In genomic region chr2:64124168-64124567, GRCh38 we compare ENCODE assay signal across 23 cellular contexts. TPM values are rescaled to one million over a fixed set of nuclear protein-coding genes. Genes with fewer than 3 reads are reported as not detected.
A peak's percentile ranks its signal among the peaks of the same experiment; 100 is the strongest.
DNase-seq lines count a peak whose midpoint lies in the region; ATAC-seq and TF ChIP-seq lines count a peak whose summit lies in the region.
"Had no signal": no experiment of that assay in that cellular context is flagged by ENCODE, and none has a peak within 500 bp of the region (broad histone marks: within the 10 kb centered on the region; RNA-seq: fewer than 3 reads in every experiment).

No MANE protein-coding gene starts in this region.

- H3K4me3 ChIP-seq in SU-DHL-6 (ENCODE audit: insufficient read depth, low read length, poor library complexity, severe bottlenecking) (no peak overlapping the region), testis (no peak overlapping the region)
- H3K4me3 ChIP-seq: A549, Peyer's patch had no signal

- TF ChIP-seq POLR2A in testis (IDR thresholded peaks at IDR 0.05): no peak

- H3K9me2 ChIP-seq in SU-DHL-6 (replicated peaks; ENCODE audit: insufficient read depth, low read length): no peaks in the 10 kb centered on the region

- H3K27ac ChIP-seq in SU-DHL-6 (ENCODE audit: low read depth, low read length) (peak overlapping the region; percentile 66), testis (no peak overlapping the region)
- H3K27ac ChIP-seq: A549 had no signal

- no peaks in the 10 kb centered on the region for H3K9me3 Mint-ChIP-seq in activated naive CD8-positive, alpha-beta T cell (ENCODE audit: low read depth)
- no peaks in the 10 kb centered on the region for H3K9me3 Mint-ChIP-seq in activated naive CD8-positive, alpha-beta T cell treated with anti-CD3 and anti-CD28 coated beads, Interleukin-2, amount 50 U/mL, for 24 hours
- H3K9me3 Mint-ChIP-seq in stimulated activated naive B cell treated with anti-CD40 and anti-IgM and Interleukin-4, amounts not matched to agents 10 μg/mL and 1 μg/mL and 100 μg/mL, for 72 hours: peaks cover 0 to 2% of the 10 kb centered on the region in 2 donors
- H3K9me3 Mint-ChIP-seq: CD14-positive monocyte had no signal

- no peaks in the 10 kb centered on the region for H3K27me3 ChIP-seq in SU-DHL-6 (ENCODE audit: low read length)
- no peaks in the 10 kb centered on the region for H3K27me3 ChIP-seq in testis
- H3K27me3 ChIP-seq: Peyer's patch had no signal

- no peak overlapping the region for H2AFZ ChIP-seq in SU-DHL-6 (ENCODE audit: low read depth, low read length, severe bottlenecking)

- peaks cover 9% of the 10 kb centered on the region for H3K4me1 ChIP-seq in testis
- H3K4me1 ChIP-seq: A549 had no signal

- H3F3A ChIP-seq in SU-DHL-6 (ENCODE audit: insufficient read depth): peaks cover 89% of the 10 kb centered on the region

- H3K36me3 ChIP-seq in SU-DHL-6 (ENCODE audit: low read length) (peaks cover 7% of the 10 kb centered on the region; the same call in 1 of the 2 replicates), testis (ENCODE audit: low read depth, missing control alignments) (no peaks in the 10 kb centered on the region)
- H3K36me3 ChIP-seq: Peyer's patch had no signal

- 70 to 81% methylated on average over 3 of the region's 3 CpGs for WGBS in testis, 2 donors

- ATAC-seq in activated naive CD8-positive, alpha-beta T cell treated with anti-CD3 and anti-CD28 coated beads, Interleukin-2, amount 50 U/mL, for 24 hours: no peak
- ATAC-seq in left colon (peak; percentile 59), HG03460 (IDR thresholded peaks at IDR 0.05; ENCODE audit: unreplicated experiment) (no peak)
- no peak for ATAC-seq in stimulated activated naive B cell treated with anti-CD40 and anti-IgM and Interleukin-4, amounts not matched to agents 10 μg/mL and 1 μg/mL and 100 μg/mL, for 72 hours (replicated peaks)
- ATAC-seq: A549 had no signal

- peaks cover 72% of the 10 kb centered on the region for H3K4me1 Mint-ChIP-seq in activated naive CD8-positive, alpha-beta T cell (ENCODE audit: low read depth)
- peaks cover 61% of the 10 kb centered on the region for H3K4me1 Mint-ChIP-seq in activated naive CD8-positive, alpha-beta T cell treated with anti-CD3 and anti-CD28 coated beads, Interleukin-2, amount 50 U/mL, for 24 hours
- peaks cover 14 to 34% of the 10 kb centered on the region in 2 donors for H3K4me1 Mint-ChIP-seq in stimulated activated naive B cell treated with anti-CD40 and anti-IgM and Interleukin-4, amounts not matched to agents 10 μg/mL and 1 μg/mL and 100 μg/mL, for 72 hours

- TF ChIP-seq CTCF in SU-DHL-6 (IDR thresholded peaks at IDR 0.05; ENCODE audit: insufficient read depth, low read length, poor library complexity, severe bottlenecking) (no peak), testis (IDR thresholded peaks at IDR 0.05) (no peak)

- peak overlapping the region; percentile 92 for H3K4me2 ChIP-seq in SU-DHL-6 (ENCODE audit: low read depth, low read length, poor library complexity, severe bottlenecking)
- H3K4me2 ChIP-seq: A549 had no signal

- H4K20me1 ChIP-seq in SU-DHL-6 (ENCODE audit: low read depth, low read length): peaks cover 21% of the 10 kb centered on the region

- H3K27ac Mint-ChIP-seq in activated naive CD8-positive, alpha-beta T cell: peak overlapping the region; percentile 6
- no peak overlapping the region for H3K27ac Mint-ChIP-seq in activated naive CD8-positive, alpha-beta T cell treated with anti-CD3 and anti-CD28 coated beads, Interleukin-2, amount 50 U/mL, for 24 hours
- no peak overlapping the region for H3K27ac Mint-ChIP-seq in stimulated activated naive B cell treated with anti-CD40 and anti-IgM and Interleukin-4, amounts not matched to agents 10 μg/mL and 1 μg/mL and 100 μg/mL, for 72 hours
- H3K27ac Mint-ChIP-seq: IgD-negative memory B cell had no signal

- DNase-seq in activated naive CD8-positive, alpha-beta T cell treated with anti-CD3 and anti-CD28 coated beads, Interleukin-2, amount 50 U/mL, for 24 hours: no peak
- DNase-seq in left colon (no peak), testis (no peak)
- no peak for DNase-seq in stimulated activated naive B cell treated with anti-CD40 and anti-IgM and Interleukin-4, amounts not matched to agents 10 μg/mL and 1 μg/mL and 100 μg/mL, for 72 hours
- DNase-seq: DMS53; EL; H9; Kasumi-1; NCI-H1694; NCI-H2081; NCI-H2171; NCI-H345; NCI-H524; NCI-H774; NK-92 treated with Interleukin-12 subunit alpha and Interleukin-12 subunit beta, amount 100 ng/mL, for 24 hours; Peyer's patch had no signal

- no peaks in the 10 kb centered on the region for H3K9me3 ChIP-seq in SU-DHL-6 (ENCODE audit: insufficient read depth, low read length)
- no peaks in the 10 kb centered on the region for H3K9me3 ChIP-seq in testis
- H3K9me3 ChIP-seq: A549, Peyer's patch had no signal

- no peak overlapping the region for H3K9ac ChIP-seq in SU-DHL-6 (ENCODE audit: low read length)

- peaks cover 100% of the 10 kb centered on the region for H3K79me2 ChIP-seq in SU-DHL-6 (ENCODE audit: insufficient read depth, low read length)

- H3K27me3 Mint-ChIP-seq in activated naive CD8-positive, alpha-beta T cell: no peaks in the 10 kb centered on the region
- H3K27me3 Mint-ChIP-seq in activated naive CD8-positive, alpha-beta T cell treated with anti-CD3 and anti-CD28 coated beads, Interleukin-2, amount 50 U/mL, for 24 hours: no peaks in the 10 kb centered on the region
- no peaks in the 10 kb centered on the region for H3K27me3 Mint-ChIP-seq in stimulated activated naive B cell treated with anti-CD40 and anti-IgM and Interleukin-4, amounts not matched to agents 10 μg/mL and 1 μg/mL and 100 μg/mL, for 72 hours
- H3K27me3 Mint-ChIP-seq: B cell, IgD-negative memory B cell had no signal

- H3K36me3 Mint-ChIP-seq in activated naive CD8-positive, alpha-beta T cell: peaks cover 5% of the 10 kb centered on the region
- H3K36me3 Mint-ChIP-seq in activated naive CD8-positive, alpha-beta T cell treated with anti-CD3 and anti-CD28 coated beads, Interleukin-2, amount 50 U/mL, for 24 hours (ENCODE audit: low read depth): peaks cover 17% of the 10 kb centered on the region
- H3K36me3 Mint-ChIP-seq in stimulated activated naive B cell treated with anti-CD40 and anti-IgM and Interleukin-4, amounts not matched to agents 10 μg/mL and 1 μg/mL and 100 μg/mL, for 72 hours: peaks cover 5 to 10% of the 10 kb centered on the region in 2 donors

- H3K4me3 Mint-ChIP-seq in activated naive CD8-positive, alpha-beta T cell: no peak overlapping the region
- no peak overlapping the region for H3K4me3 Mint-ChIP-seq in activated naive CD8-positive, alpha-beta T cell treated with anti-CD3 and anti-CD28 coated beads, Interleukin-2, amount 50 U/mL, for 24 hours
- H3K4me3 Mint-ChIP-seq in stimulated activated naive B cell treated with anti-CD40 and anti-IgM and Interleukin-4, amounts not matched to agents 10 μg/mL and 1 μg/mL and 100 μg/mL, for 72 hours: no peak overlapping the region
- H3K4me3 Mint-ChIP-seq: B cell, CD14-positive monocyte, H9, IgD-negative memory B cell had no signal

- intact Hi-C loops in left colon (cut with DNase I, micrococcal nuclease): no loop called here
- intact Hi-C loops in testis (cut with DNase I; ENCODE audit: low total_unique reads): no loop called here

RNA-seq across cellular contexts. Expression of gene PELI1, which starts 20.1 kb away (rescaled TPM):
- total RNA-seq in left colon (10 to 100 TPM; 49.2 to 51.8 TPM), testis (10 to 100 TPM; 40.9 to 48.0 TPM)
- polyA plus RNA-seq in testis (ENCODE audit: insufficient read depth, low read depth, low replicate concordance): 22.4 TPM
